8 cellular contexts compared by ENCODE assay signal in genomic region chr17:57441270-57441600, GRCh38.
DNase-seq lines count a peak whose midpoint lies in the region; ATAC-seq and TF ChIP-seq lines count a peak whose summit lies in the region.

No MANE protein-coding gene starts in this region.

- H3K4me2 ChIP-seq in IMR-90 (ENCODE audit: low read depth, low read length), result no peak overlapping the region

- H2BK20ac ChIP-seq in IMR-90 (ENCODE audit: low read depth, low read length), result peak overlapping the region; percentile 55; the same call in 1 of the 2 replicates

- peak overlapping the region; percentile 12; the same call in 1 of the 2 replicates for H3K27ac ChIP-seq in IMR-90 (ENCODE audit: insufficient read depth, low read length)

- H3K18ac ChIP-seq in IMR-90 (ENCODE audit: low read depth, low read length), result peak overlapping the region; percentile 15

- H3K9me1 ChIP-seq in IMR-90 (ENCODE audit: insufficient read depth, low read length), result peaks cover 29% of the 10 kb centered on the region

- H3K4me3 ChIP-seq in IMR-90 (ENCODE audit: insufficient read depth, low read depth, low read length), result no peak overlapping the region

- peaks cover 9 to 33% of the 10 kb centered on the region in 2 experiments; a peak in 3 of 4 replicates for H3K79me1 ChIP-seq in IMR-90 (ENCODE audit: low read depth in 1 of 2, low read length in 2 of 2)

- no peak for TF ChIP-seq POLR2A in IMR-90 (IDR thresholded peaks at IDR 0.05; ENCODE audit: low read depth, low read length)

- H3K4me3 Mint-ChIP-seq in T-helper 2 cell treated with Interferon-gamma antibody and Interleukin-4, amounts not matched to agents 5 μg/mL and 100 μg/mL, for 36 hours, result peak overlapping the region; percentile 67
- peak overlapping the region in 1 of 2 donors; percentile 63 for H3K4me3 Mint-ChIP-seq in effector memory CD8-positive, alpha-beta T cell
- peak overlapping the region; percentile 59 to 62 for H3K4me3 Mint-ChIP-seq in stimulated activated naive B cell treated with anti-CD40 and anti-IgM and Interleukin-4, amounts not matched to agents 10 μg/mL and 1 μg/mL and 100 μg/mL, for 72 hours

- no peak overlapping the region for H3K23ac ChIP-seq in IMR-90 (ENCODE audit: low read depth, low read length)

- in situ Hi-C loops in IMR-90 (cut with MboI; ENCODE audit: low sequenced_read_pairs), result no loop called here

- peak overlapping the region in 1 of 2 experiments; percentile 76; a peak in 1 of 4 replicates for H4K8ac ChIP-seq in IMR-90 (ENCODE audit: low read depth in 2 of 2, low read length in 2 of 2)

- no peak for TF ChIP-seq CTCF in IMR-90 (conservative IDR thresholded peaks at IDR 0.05; ENCODE audit: low read depth, low read length)

- dilution Hi-C loops in IMR-90 (cut with HindIII; ENCODE audit: low sequenced_read_pairs, unreplicated experiment), result no loop called here

- peak overlapping the region; percentile 13 for H2BK120ac ChIP-seq in IMR-90 (ENCODE audit: low read depth, low read length)

- H2BK5ac ChIP-seq in IMR-90 (ENCODE audit: low read depth, low read length, poor library complexity, severe bottlenecking), result peak overlapping the region; percentile 23

- no peaks in the 10 kb centered on the region for H3K27me3 Mint-ChIP-seq in T-helper 2 cell treated with Interferon-gamma antibody and Interleukin-4, amounts not matched to agents 5 μg/mL and 100 μg/mL, for 36 hours (ENCODE audit: low read depth)
- H3K27me3 Mint-ChIP-seq in effector memory CD8-positive, alpha-beta T cell, result no peaks in the 10 kb centered on the region
- H3K27me3 Mint-ChIP-seq in stimulated activated naive B cell treated with anti-CD40 and anti-IgM and Interleukin-4, amounts not matched to agents 10 μg/mL and 1 μg/mL and 100 μg/mL, for 72 hours, result no peaks in the 10 kb centered on the region

- H2BK15ac ChIP-seq in IMR-90 (ENCODE audit: low read depth, low read length), result 0 out of 3 replicates have a peak overlapping the region, but pooled peaks have one; percentile 6

- peak overlapping the region; percentile 45; the same call in 1 of the 2 replicates for H2AK5ac ChIP-seq in IMR-90 (ENCODE audit: low read depth, low read length)

- H3K9me3 Mint-ChIP-seq in T-helper 2 cell treated with Interferon-gamma antibody and Interleukin-4, amounts not matched to agents 5 μg/mL and 100 μg/mL, for 36 hours, result no peaks in the 10 kb centered on the region
- H3K9me3 Mint-ChIP-seq in effector memory CD8-positive, alpha-beta T cell, result no peaks in the 10 kb centered on the region
- no peaks in the 10 kb centered on the region for H3K9me3 Mint-ChIP-seq in stimulated activated naive B cell treated with anti-CD40 and anti-IgM and Interleukin-4, amounts not matched to agents 10 μg/mL and 1 μg/mL and 100 μg/mL, for 72 hours

- DNase-seq in T-helper 2 cell treated with Interferon-gamma antibody and Interleukin-4, amounts not matched to agents 5 μg/mL and 100 μg/mL, for 36 hours (ENCODE audit: low spot score), result no peak
- DNase-seq in T-helper 2 cell, result no peak
- DNase-seq in IMR-90, result no peak
- DNase-seq in effector memory CD8-positive, alpha-beta T cell, result no peak
- DNase-seq in stimulated activated naive B cell treated with anti-CD40 and anti-IgM and Interleukin-4, amounts not matched to agents 10 μg/mL and 1 μg/mL and 100 μg/mL, for 72 hours, result no peak
- DNase-seq in DMS53 (lab: John Stamatoyannopoulos, UW), result no peak
- no peak for DNase-seq in NCI-H2196 treated with DMSO at 0.1 percent for 48 hours (lab: John Stamatoyannopoulos, UW; ENCODE audit: unreplicated experiment)

- no TSS peak for BruUV-seq in IMR-90 (replicated peaks; lab: Mats Ljungman, UMichigan)

- 60% methylated on average over 1 of the region's 1 CpG; no CpG with 5 or more reads in 1 of the 2 experiments for WGBS in IMR-90 (ENCODE audit: extremely low coverage in 2 of 2, insufficient read length in 1 of 2), 2 experiments

- POLR2A ChIA-PET in IMR-90 (lab: Charles Lee; ENCODE audit: unreplicated experiment), result no interaction called here

- H2AK9ac ChIP-seq in IMR-90 (replicated peaks; ENCODE audit: low read depth, low read length, poor library complexity), result no peak overlapping the region

- H3K4me1 ChIP-seq in IMR-90 (ENCODE audit: control insufficient read depth, insufficient read depth, low read length), result peaks cover 41% of the 10 kb centered on the region

- H3K4ac ChIP-seq in IMR-90 (ENCODE audit: low read depth, low read length), result peak overlapping the region; percentile 61

- H3K27ac Mint-ChIP-seq in T-helper 2 cell treated with Interferon-gamma antibody and Interleukin-4, amounts not matched to agents 5 μg/mL and 100 μg/mL, for 36 hours, result peak overlapping the region; percentile 90
- H3K27ac Mint-ChIP-seq in effector memory CD8-positive, alpha-beta T cell, result peak overlapping the region; percentile 75 to 88
- H3K27ac Mint-ChIP-seq in stimulated activated naive B cell treated with anti-CD40 and anti-IgM and Interleukin-4, amounts not matched to agents 10 μg/mL and 1 μg/mL and 100 μg/mL, for 72 hours, result peak overlapping the region; percentile 99

- H3K9ac ChIP-seq in IMR-90 (ENCODE audit: low read depth, low read length), result no peak overlapping the region

- intact Hi-C loops in IMR-90 (cut with micrococcal nuclease), result no loop called here

- no peaks in the 10 kb centered on the region for H4K20me1 ChIP-seq in IMR-90 (ENCODE audit: insufficient read depth, low read length)

- peaks cover 61% of the 10 kb centered on the region for H3K4me1 Mint-ChIP-seq in T-helper 2 cell treated with Interferon-gamma antibody and Interleukin-4, amounts not matched to agents 5 μg/mL and 100 μg/mL, for 36 hours (ENCODE audit: low read depth)
- H3K4me1 Mint-ChIP-seq in effector memory CD8-positive, alpha-beta T cell (ENCODE audit: low read depth in 2 of 2), result peaks cover 53 to 58% of the 10 kb centered on the region in 2 donors
- H3K4me1 Mint-ChIP-seq in stimulated activated naive B cell treated with anti-CD40 and anti-IgM and Interleukin-4, amounts not matched to agents 10 μg/mL and 1 μg/mL and 100 μg/mL, for 72 hours, result peaks cover 75 to 100% of the 10 kb centered on the region in 2 donors

- no peaks in the 10 kb centered on the region for H3K27me3 ChIP-seq in IMR-90 (ENCODE audit: control insufficient read depth, insufficient read depth, low read length)

- H3K36me3 ChIP-seq in IMR-90 (ENCODE audit: control insufficient read depth, insufficient read depth, low read length), result no peaks in the 10 kb centered on the region

- peak overlapping the region; percentile 77 for H2AFZ ChIP-seq in IMR-90 (replicated peaks; ENCODE audit: low read length, poor library complexity)

- H4K91ac ChIP-seq in IMR-90 (ENCODE audit: insufficient read depth, low read depth, low read length), result peak overlapping the region; percentile 3; the same call in 1 of the 2 replicates

- H3K36me3 Mint-ChIP-seq in T-helper 2 cell treated with Interferon-gamma antibody and Interleukin-4, amounts not matched to agents 5 μg/mL and 100 μg/mL, for 36 hours (ENCODE audit: low read depth), result peaks cover 15% of the 10 kb centered on the region
- H3K36me3 Mint-ChIP-seq in effector memory CD8-positive, alpha-beta T cell (ENCODE audit: insufficient read depth), result peaks cover 7% of the 10 kb centered on the region
- H3K36me3 Mint-ChIP-seq in stimulated activated naive B cell treated with anti-CD40 and anti-IgM and Interleukin-4, amounts not matched to agents 10 μg/mL and 1 μg/mL and 100 μg/mL, for 72 hours, result peaks cover 14 to 32% of the 10 kb centered on the region in 2 donors

- peak overlapping the region; percentile 26; the same call in 1 of the 2 replicates for H3K14ac ChIP-seq in IMR-90 (replicated peaks; ENCODE audit: low read depth, low read length)

- no peak overlapping the region for H3K56ac ChIP-seq in IMR-90 (ENCODE audit: extremely low read depth, insufficient read depth, low read length)

- CTCF ChIA-PET in IMR-90 (lab: Yijun Ruan, JAX), result interaction anchor here (0.7 to 1.5 kb wide), 3 partner anchors 9 to 343 kb away, joined by 3 to 6 read pairs (median 3); no protein-coding TSS in a partner anchor

- no peak for TF ChIP-seq RAD21 in IMR-90 (IDR thresholded peaks at IDR 0.05; ENCODE audit: low read length)

- no peak for ATAC-seq in IMR-90 (ENCODE audit: low read depth)
- peak; percentile 2 for ATAC-seq in effector memory CD8-positive, alpha-beta T cell (replicated peaks)
- ATAC-seq in stimulated activated naive B cell treated with anti-CD40 and anti-IgM and Interleukin-4, amounts not matched to agents 10 μg/mL and 1 μg/mL and 100 μg/mL, for 72 hours (replicated peaks), result peak; percentile 55 to 64
- ATAC-seq in GM19467 (IDR thresholded peaks at IDR 0.05; ENCODE audit: unreplicated experiment), result no peak

- no peaks in the 10 kb centered on the region for H3K9me3 ChIP-seq in IMR-90 (ENCODE audit: control insufficient read depth, insufficient read depth, low read length)

- peak overlapping the region; percentile 56 for H4K5ac ChIP-seq in IMR-90 (ENCODE audit: low read depth, low read length)

TF ChIP-seq in IMR-90, 13 proteins besides CTCF, POLR2A, EP300 and RAD21:
- TF ChIP-seq USF2 (IDR thresholded peaks at IDR 0.05; ENCODE audit: low read depth, low read length) (no peak), RFX5 (IDR thresholded peaks at IDR 0.05; ENCODE audit: low read depth, low read length) (0 out of 2 replicates have a peak, but pooled peaks have one; percentile 11)

Comparison
In these comparisons a context has a peak if more than half of its experiments do, and no peak if none do; other contexts are left out.
1. ATAC-seq: peak in effector memory CD8-positive, alpha-beta T cell (single experiment) and stimulated activated naive B cell treated with anti-CD40 and anti-IgM and Interleukin-4, amounts not matched to agents 10 μg/mL and 1 μg/mL and 100 μg/mL, for 72 hours (2 of 2); none in IMR-90 (single experiment) and GM19467 (single experiment).
2. Peak in every context shown above with its lines, with median percentiles within 50 percentile points of each other: H3K27ac Mint-ChIP-seq.